ENCODE assay signal across 7 cellular contexts in the genomic region with DNA sequence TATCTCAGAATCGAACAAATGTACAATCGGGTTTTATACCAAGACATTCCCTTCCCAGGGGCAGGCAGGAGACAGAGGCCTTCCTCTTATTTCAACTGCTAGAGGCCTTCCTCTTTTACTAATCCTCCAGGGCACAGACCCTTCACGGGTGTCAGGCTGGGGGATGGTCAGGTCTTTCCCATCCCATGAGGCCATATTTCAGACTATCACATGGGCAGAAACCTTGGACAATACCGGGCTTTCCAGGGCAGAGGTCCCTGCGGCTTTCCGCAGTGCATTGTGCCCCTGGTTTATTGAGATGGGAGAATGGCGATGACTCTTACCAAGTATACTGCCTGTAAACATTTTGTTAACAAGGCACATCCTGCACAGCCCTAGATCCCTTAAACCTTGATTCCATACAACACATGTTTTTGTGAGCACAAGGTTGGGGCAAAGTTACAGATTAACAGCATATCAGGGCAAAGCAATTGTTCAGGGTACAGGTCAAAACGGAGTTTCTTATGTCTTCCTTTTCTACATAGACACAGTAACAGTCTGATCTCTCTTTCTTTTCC. TPM values are rescaled to one million over a fixed set of nuclear protein-coding genes. Genes with fewer than 3 reads are reported as not detected.
A peak's percentile ranks its signal among the peaks of the same experiment; 100 is the strongest.
DNase-seq lines count a peak whose midpoint lies in the region; ATAC-seq, FAIRE-seq and TF ChIP-seq lines count a peak whose summit lies in the region.
"Not testable (repeated sequence)": the region's sequence is repeated elsewhere in the genome, so short reads cannot be mapped to it uniquely, and the experiment has no call there.

No MANE protein-coding gene starts in this region.

- H3K27me3 ChIP-seq in Caco-2 (replicated peaks; ENCODE audit: control insufficient read depth, insufficient read depth, low read length); K562 (ENCODE audit: control insufficient read depth in 2 of 2, insufficient read depth in 2 of 2, low read length in 2 of 2): not testable (repeated sequence)

- H3K4me1 ChIP-seq in Caco-2: peaks cover 32% of the 10 kb centered on the region
- not testable (repeated sequence) for H3K4me1 ChIP-seq in K562 (replicated peaks in 1 of 2; ENCODE audit: control insufficient read depth in 2 of 2, insufficient read depth in 2 of 2, low read length in 2 of 2)

- FAIRE-seq in K562 (lab: Jason Lieb, UNC): not testable (repeated sequence)

- ATAC-seq in K562: not testable (repeated sequence)
- ATAC-seq in left colon: peak; percentile 45

- WGBS in K562 (ENCODE audit: insufficient coverage, low coverage, missing lambda C conversion rate): 45% methylated on average over 8 of the region's 8 CpGs

- POLR2A ChIA-PET in Caco-2 (lab: Charles Lee): interaction anchor here (0.6 kb wide), 1 partner anchor 244 kb away, joined by 10 read pairs; no protein-coding TSS in a partner anchor
- POLR2A ChIA-PET in K562 (lab: Yijun Ruan, JAX): not testable (repeated sequence)

- intact Hi-C loops in Caco-2 (cut with micrococcal nuclease; ENCODE audit: unreplicated experiment); K562 (cut with micrococcal nuclease); left colon (cut with DNase I, micrococcal nuclease): not testable (repeated sequence)

- TF ChIP-seq EP300 in K562 (IDR thresholded peaks at IDR 0.05; ENCODE audit: low read length): not testable (repeated sequence)

- not testable (repeated sequence) for H3K36me3 ChIP-seq in Caco-2 (ENCODE audit: control insufficient read depth, insufficient read depth, low read length); K562 (ENCODE audit: control insufficient read depth, insufficient read depth, low read length)

- H3K36me3 Mint-ChIP-seq in Caco-2 (ENCODE audit: insufficient read depth, unreplicated experiment); nephron (ENCODE audit: low read depth): not testable (repeated sequence)

- not testable (repeated sequence) for H3K27me3 Mint-ChIP-seq in Caco-2 (ENCODE audit: insufficient read depth, unreplicated experiment); nephron (ENCODE audit: low read depth)

- not testable (repeated sequence) for TF ChIP-seq RAD21 in K562 (CRISPR knock-in tag; conservative IDR thresholded peaks at IDR 0.05 in 1 of 2, IDR thresholded peaks at IDR 0.05 in 1 of 2)

- H3K4me1 Mint-ChIP-seq in Caco-2 (ENCODE audit: low read depth, unreplicated experiment) (peaks cover 24% of the 10 kb centered on the region), nephron (peaks cover 15% of the 10 kb centered on the region)

- not testable (repeated sequence) for BruUV-seq in Caco-2 (replicated peaks; lab: Mats Ljungman, UMichigan); K562 (replicated peaks; lab: Mats Ljungman, UMichigan)

- H3K4me2 ChIP-seq in K562 (ENCODE audit: insufficient read depth, low read length): not testable (repeated sequence)

- TF ChIP-seq POLR2A in K562 (conservative IDR thresholded peaks at IDR 0.05): not testable (repeated sequence)

- H3K79me2 ChIP-seq in K562 (ENCODE audit: control insufficient read depth, insufficient read depth, low read length): not testable (repeated sequence)

- H3K9me3 Mint-ChIP-seq in Caco-2 (ENCODE audit: unreplicated experiment); nephron: not testable (repeated sequence)

- H3K9me3 ChIP-seq in Caco-2; K562 (replicated peaks; ENCODE audit: control insufficient read depth, insufficient read depth, low read depth, low read length): not testable (repeated sequence)

- peak overlapping the region; percentile 27 for H3K27ac Mint-ChIP-seq in Caco-2 (ENCODE audit: unreplicated experiment)
- peak overlapping the region; percentile 69 to 94 (median 83) for H3K27ac Mint-ChIP-seq in nephron

- CTCF ChIA-PET in Caco-2 (lab: Charles Lee); K562 (lab: Yijun Ruan, JAX; ENCODE audit: low intra/inter-chr PET ratio): not testable (repeated sequence)

- in situ Hi-C loops in K562 (cut with MboI): not testable (repeated sequence)

- TF ChIP-seq CTCF in Caco-2 (IDR thresholded peaks at IDR 0.05; ENCODE audit: insufficient read depth in 1 of 2, low read depth in 1 of 2, low read length in 1 of 2, severe bottlenecking in 1 of 2, unreplicated experiment in 1 of 2); K562 (IDR thresholded peaks at IDR 0.05 in 2 of 3, conservative IDR thresholded peaks at IDR 0.05 in 1 of 3; ENCODE audit: insufficient read depth in 2 of 3, low read depth in 1 of 3, low read length in 3 of 3); nephron (IDR thresholded peaks at IDR 0.05; ENCODE audit: unreplicated experiment in 3 of 3): not testable (repeated sequence)

- peak; percentile 14 to 58 for DNase-seq in Caco-2
- DNase-seq in MV-4-11 (lab: John Stamatoyannopoulos, UW): peak; percentile 62
- peak; percentile 45 for DNase-seq in OCI-M1 (lab: John Stamatoyannopoulos, UW)
- not testable (repeated sequence) for DNase-seq in K562 (ENCODE audit: extremely low read depth in 1 of 4, low spot score in 3 of 4)
- DNase-seq in left colon: peak; percentile 33 to 41
- DNase-seq in renal cortical epithelial cell (ENCODE audit: low read depth): peak; percentile 31

- not testable (repeated sequence) for H3K4me3 ChIP-seq in Caco-2 (ENCODE audit: low read depth, low read length); K562

- H2AFZ ChIP-seq in K562 (ENCODE audit: low read depth, low read length): peak overlapping the region; percentile 70

- H4K20me1 ChIP-seq in K562 (replicated peaks; ENCODE audit: control insufficient read depth, insufficient read depth, low read length): not testable (repeated sequence)

- H3K9me1 ChIP-seq in K562 (ENCODE audit: control insufficient read depth, insufficient read depth, low read length): not testable (repeated sequence)

- H3K9ac ChIP-seq in K562 (ENCODE audit: insufficient read depth in 1 of 2, low read depth in 2 of 2, low read length in 2 of 2): not testable (repeated sequence)

- H3K4me3 Mint-ChIP-seq in Caco-2 (ENCODE audit: unreplicated experiment); nephron: not testable (repeated sequence)

- not testable (repeated sequence) for H3K27ac ChIP-seq in K562 (ENCODE audit: extremely low read depth, low read depth, low read length)

TF ChIP-seq in K562, 482 proteins besides CTCF, POLR2A, EP300 and RAD21:
- peak; percentile 85 for TF ChIP-seq SPI1 (IDR thresholded peaks at IDR 0.05; ENCODE audit: borderline replicate concordance, low read depth, low read length)

RNA-seq across cellular contexts. Expression of a gene that starts 23.2 kb away (rescaled TPM):
- 71.3 and 80.0 TPM in 2 replicates for total RNA-seq in Caco-2 (2022)
- total RNA-seq in K562 (2011; cell fraction: chromatin; rRNA removed; ENCODE audit: low replicate concordance): 200 and 412 TPM in 2 replicates
- total RNA-seq in K562 (2011; cell fraction: nucleolus; rRNA removed): 373 and 423 TPM in 2 replicates
- total RNA-seq in K562 (2011; cell fraction: nucleoplasm; rRNA removed): 234 and 282 TPM in 2 replicates
- total RNA-seq in K562 (2014; rRNA removed): 50.2 and 52.1 TPM in 2 replicates
- total RNA-seq in K562 (2014; rRNA removed; fragmentation: Illumina TruSeq; extraction: Trizol): 42.0 and 45.8 TPM in 2 replicates
- 57.6 and 60.1 TPM in 2 replicates for total RNA-seq in K562 (2015; rRNA removed; fragmentation: Illumina TruSeq; extraction: Trizol)
- 89.4 and 101 TPM in 2 replicates for total RNA-seq in K562 (2021)
- polyA plus RNA-seq in K562 (2011; rRNA removed): 71.2 and 76.6 TPM in 2 replicates
- polyA plus RNA-seq in K562 (2011; cell fraction: cytosol; rRNA removed): 69.7 and 117 TPM in 2 replicates
- 294 and 516 TPM in 2 replicates for polyA plus RNA-seq in K562 (2011; cell fraction: nucleus; rRNA removed)
- 88.4 and 131 TPM in 2 replicates for polyA plus RNA-seq in K562 (2012)
- 79.5 and 81.8 TPM in 2 replicates for polyA plus RNA-seq in K562 (2014; fragmentation: Illumina TruSeq; extraction: Trizol)
- 10 to 100 TPM; 22.7 to 24.2 TPM for polyA plus RNA-seq in K562 (2014; fragmentation: Nextera tagmentation; extraction: Ambion mirVana)
- 80.9 and 102 TPM in 2 replicates for polyA plus RNA-seq in K562 (2014; rRNA removed)
- polyA minus RNA-seq in K562 (2011; rRNA and poly(A)+ RNA removed): 50.9 and 87.7 TPM in 2 replicates
- 43.3 and 54.1 TPM in 2 replicates for polyA minus RNA-seq in K562 (2011; cell fraction: cytosol; rRNA and poly(A)+ RNA removed)
- polyA minus RNA-seq in K562 (2011; cell fraction: nucleus; rRNA and poly(A)+ RNA removed): 41.5 and 59.5 TPM in 2 replicates
- total RNA-seq in left colon: 10 to 100 TPM; 69.2 to 99.5 TPM
- total RNA-seq in renal cortical epithelial cell: 13.5 and 26.7 TPM in 2 replicates
